ENCODE assay signal across 1 cellular context in genomic region chr10:58512470-58513188, GRCh38.
TF ChIP-seq lines count a peak whose summit lies in the region.

BICC1 (plus strand) TSS chr10:58512872; CDS start chr10:58513144, 272 bp downstream.

TF ChIP-seq in GM23338, 12 proteins besides CTCF, POLR2A, EP300 and RAD21 (continued from another document):
- TF ChIP-seq ZNF462 (CRISPR knock-in tag; IDR thresholded peaks at IDR 0.05) (no peak), NANOG (IDR thresholded peaks at IDR 0.05; ENCODE audit: borderline replicate concordance) (no peak), EZH2phosphoT487 (IDR thresholded peaks at IDR 0.05; ENCODE audit: unreplicated experiment) (no peak), CREB1 (CRISPR knock-in tag; IDR thresholded peaks at IDR 0.05; ENCODE audit: low read depth) (no peak), EZH2 (IDR thresholded peaks at IDR 0.05; ENCODE audit: low read depth, unreplicated experiment) (no peak), JUNB (IDR thresholded peaks at IDR 0.05; ENCODE audit: unreplicated experiment) (no peak), REST (IDR thresholded peaks at IDR 0.05; ENCODE audit: unreplicated experiment) (no peak), STAT1 (IDR thresholded peaks at IDR 0.05; ENCODE audit: unreplicated experiment) (no peak), ZNF331 (CRISPR knock-in tag; IDR thresholded peaks at IDR 0.05; ENCODE audit: low read depth) (no peak), ETS1 (IDR thresholded peaks at IDR 0.05) (no peak)
TF ChIP-seq in GM23338: peak in this region for 0.
